8 cellular contexts compared by ENCODE assay signal in genomic region chr19:39405261-39405912, GRCh38. TPM values are rescaled to one million over a fixed set of nuclear protein-coding genes. Genes with fewer than 3 reads are reported as not detected.
A peak's percentile ranks its signal among the peaks of the same experiment; 100 is the strongest.
DNase-seq lines count a peak whose midpoint lies in the region; ATAC-seq and TF ChIP-seq lines count a peak whose summit lies in the region.

No MANE protein-coding gene starts in this region.

- no peak overlapping the region for H3K9ac ChIP-seq in H9 (ENCODE audit: extremely low read depth, insufficient read length, low read length)

- no peak overlapping the region for H2AK5ac ChIP-seq in H9 (ENCODE audit: insufficient read length, low read length)

- H3K23ac ChIP-seq in H9 (ENCODE audit: insufficient read length, low read depth, low read length) = no peak overlapping the region

- no peak overlapping the region for H2BK120ac ChIP-seq in H9 (ENCODE audit: low read depth, low read length, poor library complexity, severe bottlenecking)

- no peak overlapping the region for H2BK15ac ChIP-seq in H9 (ENCODE audit: low read depth, low read length)

- no peaks in the 10 kb centered on the region for H3K79me1 ChIP-seq in H9 (ENCODE audit: insufficient read depth, low read depth, low read length, poor library complexity, severe bottlenecking)

- H3K9me3 ChIP-seq in H9 (ENCODE audit: control insufficient read depth, low read depth, low read length) = no peaks in the 10 kb centered on the region
- no peaks in the 10 kb centered on the region for H3K9me3 ChIP-seq in T-helper 17 cell (ENCODE audit: control insufficient read depth, low read length, poor library complexity, severe bottlenecking)
- H3K9me3 ChIP-seq in heart right ventricle = no peaks in the 10 kb centered on the region
- no peaks in the 10 kb centered on the region for H3K9me3 ChIP-seq in SJCRH30 (replicated peaks)

- H3K27ac Mint-ChIP-seq in H9 (peak overlapping the region in 1 of 3 experiments; percentile 68; a peak in 3 of 7 replicates), T-helper 17 cell (peak overlapping the region; percentile 99)
- H3K27ac Mint-ChIP-seq in stimulated activated memory B cell treated with anti-CD40 and anti-IgM and Interleukin-4, amounts not matched to agents 10 μg/mL and 1 μg/mL and 100 μg/mL, for 72 hours = peak overlapping the region; percentile 91

- peaks cover 3% of the 10 kb centered on the region; the same call in 1 of the 2 replicates for H3K79me2 ChIP-seq in H9 (ENCODE audit: insufficient read depth, low read length)

- peaks cover 5% of the 10 kb centered on the region; the same call in 1 of the 2 replicates for H3K4me1 ChIP-seq in H9 (ENCODE audit: insufficient read depth, low read length)
- H3K4me1 ChIP-seq in heart right ventricle = peaks cover 13 to 78% (median 46%) of the 10 kb centered on the region in 9 donors
- peaks cover 14% of the 10 kb centered on the region for H3K4me1 ChIP-seq in SJCRH30

- no peaks in the 10 kb centered on the region for H3K9me3 Mint-ChIP-seq in H9
- no peaks in the 10 kb centered on the region for H3K9me3 Mint-ChIP-seq in stimulated activated memory B cell treated with anti-CD40 and anti-IgM and Interleukin-4, amounts not matched to agents 10 μg/mL and 1 μg/mL and 100 μg/mL, for 72 hours

- peaks cover 27% of the 10 kb centered on the region for H3K23me2 ChIP-seq in H9 (ENCODE audit: insufficient read length, low read depth, low read length, poor library complexity, severe bottlenecking)

- DNase-seq in H9 = no peak
- no peak for DNase-seq in T-helper 17 cell
- peak in 1 of 2 donors; percentile 9 for DNase-seq in heart right ventricle
- no peak for DNase-seq in NCI-H128 (lab: John Stamatoyannopoulos, UW; ENCODE audit: unreplicated experiment)
- DNase-seq in DMS114 treated with DMSO at 0.1 percent for 48 hours (lab: John Stamatoyannopoulos, UW; ENCODE audit: unreplicated experiment) = no peak
- DNase-seq in NCI-H1105 treated with DMSO at 0.1 percent for 48 hours (lab: John Stamatoyannopoulos, UW) = no peak
- no peak for DNase-seq in SJCRH30

- intact Hi-C loops in heart right ventricle (cut with DNase I) = no loop called here

- H2BK12ac ChIP-seq in H9 (ENCODE audit: insufficient read length, low read depth, low read length) = no peak overlapping the region

- peaks cover 39 to 53% of the 10 kb centered on the region in 2 experiments for H3K4me1 Mint-ChIP-seq in H9
- peaks cover 56% of the 10 kb centered on the region for H3K4me1 Mint-ChIP-seq in T-helper 17 cell
- peaks cover 72% of the 10 kb centered on the region for H3K4me1 Mint-ChIP-seq in stimulated activated memory B cell treated with anti-CD40 and anti-IgM and Interleukin-4, amounts not matched to agents 10 μg/mL and 1 μg/mL and 100 μg/mL, for 72 hours

- TF ChIP-seq CTCF in H9 (conservative IDR thresholded peaks at IDR 0.05) (no peak), heart right ventricle (IDR thresholded peaks at IDR 0.05) (no peak)

- H4K8ac ChIP-seq in H9 (replicated peaks; ENCODE audit: insufficient read length, low read depth, low read length) = no peak overlapping the region

- H3K4me2 ChIP-seq in H9 (ENCODE audit: insufficient read depth, insufficient read length, low read length) = no peak overlapping the region

- H3K56ac ChIP-seq in H9 (ENCODE audit: insufficient read length, low read depth, low read length) = no peak overlapping the region

- no peak overlapping the region for H3T11ph ChIP-seq in H9 (ENCODE audit: low read length)

- H3K4me3 ChIP-seq in heart right ventricle = peak overlapping the region in 8 of 10 donors; percentile 67 to 98 (median 90)
- no peak overlapping the region for H3K4me3 ChIP-seq in SJCRH30

- H2AFZ ChIP-seq in H9 (ENCODE audit: low read length) = no peak overlapping the region

- H3K14ac ChIP-seq in H9 (ENCODE audit: insufficient read depth, low read length) = no peak overlapping the region

- H3K27me3 ChIP-seq in H9 (ENCODE audit: insufficient read depth, low read length) (no peaks in the 10 kb centered on the region), heart right ventricle (no peaks in the 10 kb centered on the region), SJCRH30 (no peaks in the 10 kb centered on the region)

- peaks cover 6 to 22% (median 9%) of the 10 kb centered on the region in 9 donors for H3K36me3 ChIP-seq in heart right ventricle
- no peaks in the 10 kb centered on the region for H3K36me3 ChIP-seq in SJCRH30

- no peak overlapping the region for H2BK20ac ChIP-seq in H9 (ENCODE audit: low read depth, low read length, poor library complexity, severe bottlenecking)

- no peak overlapping the region for H2BK5ac ChIP-seq in H9 (ENCODE audit: insufficient read length, low read length)

- no CpG with 5 or more reads among the region's 17 CpGs for WGBS in H9 (ENCODE audit: extremely low coverage, insufficient read length, low lambda C conversion rate)
- 94% methylated on average over 16 to 17 of the region's 17 CpGs for WGBS in heart right ventricle, 2 donors

- H4K5ac ChIP-seq in H9 (ENCODE audit: insufficient read length, low read depth, low read length) = no peak overlapping the region

- H3K4ac ChIP-seq in H9 (ENCODE audit: low read depth, low read length) = no peak overlapping the region

- no peak overlapping the region for H4K91ac ChIP-seq in H9 (ENCODE audit: insufficient read length, low read depth, low read length)

- H3K36me3 Mint-ChIP-seq in H9 (ENCODE audit: insufficient read depth in 1 of 3, low read depth in 3 of 3) (peaks cover 6 to 13% (median 11%) of the 10 kb centered on the region in 3 experiments), T-helper 17 cell (ENCODE audit: low read depth) (peaks cover 18% of the 10 kb centered on the region)
- peaks cover 24% of the 10 kb centered on the region for H3K36me3 Mint-ChIP-seq in stimulated activated memory B cell treated with anti-CD40 and anti-IgM and Interleukin-4, amounts not matched to agents 10 μg/mL and 1 μg/mL and 100 μg/mL, for 72 hours

- H3K27ac ChIP-seq in H9 (ENCODE audit: insufficient read length, low read depth, low read length) = no peak overlapping the region
- peak overlapping the region in 9 of 10 donors; percentile 94 to 100 (median 99) for H3K27ac ChIP-seq in heart right ventricle
- no peak overlapping the region for H3K27ac ChIP-seq in SJCRH30

- H3K18ac ChIP-seq in H9 (ENCODE audit: insufficient read length, low read depth, low read length) = peak overlapping the region; percentile 15

- H3K4me3 Mint-ChIP-seq in H9 (peak overlapping the region; percentile 38 to 83), T-helper 17 cell (peak overlapping the region; percentile 94)
- H3K4me3 Mint-ChIP-seq in stimulated activated memory B cell treated with anti-CD40 and anti-IgM and Interleukin-4, amounts not matched to agents 10 μg/mL and 1 μg/mL and 100 μg/mL, for 72 hours = peak overlapping the region; percentile 77

- H4K20me1 ChIP-seq in H9 (ENCODE audit: control insufficient read depth, insufficient read depth, insufficient read length) = no peaks in the 10 kb centered on the region

- H3K27me3 Mint-ChIP-seq in H9 (ENCODE audit: low read depth) (no peaks in the 10 kb centered on the region; the same call in 1 of the 2 replicates), T-helper 17 cell (no peaks in the 10 kb centered on the region)
- H3K27me3 Mint-ChIP-seq in stimulated activated memory B cell treated with anti-CD40 and anti-IgM and Interleukin-4, amounts not matched to agents 10 μg/mL and 1 μg/mL and 100 μg/mL, for 72 hours = no peaks in the 10 kb centered on the region

- ATAC-seq in T-helper 17 cell (no peak), heart right ventricle (no peak)
- no peak for ATAC-seq in stimulated activated memory B cell treated with anti-CD40 and anti-IgM and Interleukin-4, amounts not matched to agents 10 μg/mL and 1 μg/mL and 100 μg/mL, for 72 hours

RNA-seq across cellular contexts. Expression of gene ZFP36, which starts 1.3 kb away (rescaled TPM):
- total RNA-seq in H9 (2021) (14.6 and 15.4 TPM in 2 replicates), T-helper 17 cell (1,000 to 10,000 TPM; 1,082 to 1,318 TPM), heart right ventricle (100 to 1,000 TPM in 2 of 10 donors, 10 to 100 TPM in 8; 22.8 to 194 (median 48.1) TPM)
- 10 to 100 TPM; 60.2 to 63.2 TPM for polyA plus RNA-seq in heart right ventricle
- 2.4 and 2.7 TPM in 2 replicates for total RNA-seq in SJCRH30 (2014; rRNA removed; shearing (Covaris generic))

RNA-seq across cellular contexts. Expression of gene PLEKHG2, which starts 7.1 kb away (rescaled TPM):
- total RNA-seq in H9 (2021) (167 and 170 TPM in 2 replicates), T-helper 17 cell (100 to 1,000 TPM; 119 to 129 TPM), heart right ventricle (10 to 100 TPM in 9 of 10 donors, 1 to 10 TPM in 1; 8.3 to 23.1 (median 15.1) TPM)
- 10 to 100 TPM in 1 of 2 donors, 1 to 10 TPM in 1; 6.9 to 22.7 TPM for polyA plus RNA-seq in heart right ventricle
- total RNA-seq in SJCRH30 (2014; rRNA removed; shearing (Covaris generic)) = 27.9 and 31.0 TPM in 2 replicates

RNA-seq across cellular contexts. Expression of gene MED29, which starts 14.2 kb away (rescaled TPM):
- total RNA-seq in H9 (2021) = 48.3 and 49.2 TPM in 2 replicates
- total RNA-seq in T-helper 17 cell = 10 to 100 TPM; 43.4 to 43.6 TPM
- total RNA-seq in heart right ventricle = 10 to 100 TPM; 22.9 to 32.3 (median 27.1) TPM
- 10 to 100 TPM; 16.2 to 30.8 TPM for polyA plus RNA-seq in heart right ventricle
- 28.2 and 31.9 TPM in 2 replicates for total RNA-seq in SJCRH30 (2014; rRNA removed; shearing (Covaris generic))

RNA-seq across cellular contexts. Expression of gene PAF1, which starts 14.5 kb away (rescaled TPM):
- 34.9 and 38.0 TPM in 2 replicates for total RNA-seq in H9 (2021)
- 100 to 1,000 TPM; 113 to 127 TPM for total RNA-seq in T-helper 17 cell
- 10 to 100 TPM; 34.3 to 46.4 (median 38.8) TPM for total RNA-seq in heart right ventricle
- 10 to 100 TPM; 24.1 to 48.2 TPM for polyA plus RNA-seq in heart right ventricle
- 73.6 and 85.7 TPM in 2 replicates for total RNA-seq in SJCRH30 (2014; rRNA removed; shearing (Covaris generic))

RNA-seq across cellular contexts. Expression of gene RPS16, which starts 30.4 kb away (rescaled TPM):
- 2,711 and 2,810 TPM in 2 replicates for total RNA-seq in H9 (2021)
- total RNA-seq in T-helper 17 cell = 1,000 to 10,000 TPM; 3,790 to 3,904 TPM
- 1,000 to 10,000 TPM in 7 of 10 donors, 100 to 1,000 TPM in 3; 936 to 1,726 (median 1,424) TPM for total RNA-seq in heart right ventricle
- 1,000 to 10,000 TPM in 1 of 2 donors, 100 to 1,000 TPM in 1; 974 to 3,280 TPM for polyA plus RNA-seq in heart right ventricle
- total RNA-seq in SJCRH30 (2014; rRNA removed; shearing (Covaris generic)) = 1,718 and 1,766 TPM in 2 replicates

Comparison
In these comparisons a context has a peak if more than half of its experiments do, and no peak if none do; other contexts are left out.
1. H3K27ac ChIP-seq: peak in heart right ventricle (9 of 10); none in H9 (single experiment) and SJCRH30 (single experiment).
2. RNA of gene ZFP36, which starts 1.3 kb away (total RNA-seq): 1,082 to 1,318 TPM in T-helper 17 cell; 22.8 to 194 TPM in heart right ventricle, 14.6 to 15.4 TPM in H9 and 2.4 to 2.7 TPM in SJCRH30; every median in the first group is over 4 times any median in the second.
3. Peak in every context shown above with its lines, with median percentiles within 50 percentile points of each other: H3K4me3 Mint-ChIP-seq.